ENCODE assay signal across 1 cellular context in genomic region chr14:90518075-90518940, GRCh38.
TF ChIP-seq lines count a peak whose summit lies in the region.

No MANE protein-coding gene starts in this region.

TF ChIP-seq in H1, 55 proteins besides CTCF, POLR2A, EP300 and RAD21:
- TF ChIP-seq CTBP2 (IDR thresholded peaks at IDR 0.05; ENCODE audit: borderline replicate concordance, insufficient read depth, insufficient read length, low read length) (no peak), RXRA (IDR thresholded peaks at IDR 0.05; ENCODE audit: insufficient read depth, low read depth, low read length) (no peak), HDAC2 (IDR thresholded peaks at IDR 0.05; ENCODE audit: borderline replicate concordance in 1 of 2, low read depth in 2 of 2, low read length in 2 of 2) (no peak), TBP (IDR thresholded peaks at IDR 0.05; ENCODE audit: low read depth, low read length) (no peak), CREB1 (IDR thresholded peaks at IDR 0.05) (no peak), ATF2 (IDR thresholded peaks at IDR 0.05; ENCODE audit: low read length) (no peak)
